ENCODE assay signal across 18 cellular contexts in the genomic region with DNA sequence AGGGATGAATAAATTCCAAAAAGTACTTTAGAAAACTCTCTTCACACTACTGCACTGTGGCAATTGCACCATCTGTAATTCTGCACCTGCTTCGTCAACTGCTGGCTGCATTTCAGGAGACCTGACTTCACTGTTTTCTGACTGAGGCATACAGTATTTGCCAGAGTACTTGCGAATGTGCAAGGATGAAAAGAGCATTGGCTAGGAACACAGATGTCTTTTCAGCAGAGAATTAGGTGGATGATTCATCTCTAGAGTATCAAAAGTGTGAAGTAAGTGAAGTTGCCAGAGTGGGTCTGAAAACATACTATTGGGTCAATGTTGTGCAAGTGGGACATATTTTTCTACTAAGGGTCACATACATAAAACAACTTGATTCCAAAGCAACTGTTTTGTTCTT.
DNase-seq lines count a peak whose midpoint lies in the region; ATAC-seq, FAIRE-seq and TF ChIP-seq lines count a peak whose summit lies in the region.
"Had no signal": no experiment of that assay in that cellular context is flagged by ENCODE, and none has a peak within 500 bp of the region (broad histone marks: within the 10 kb centered on the region; RNA-seq: fewer than 3 reads in every experiment).

No MANE protein-coding gene starts in this region.

- no peaks in the 10 kb centered on the region for H3K4me1 Mint-ChIP-seq in stimulated activated memory B cell treated with anti-CD40 and anti-IgM and Interleukin-4, amounts not matched to agents 10 μg/mL and 1 μg/mL and 100 μg/mL, for 72 hours
- H3K4me1 Mint-ChIP-seq: activated CD4-positive, alpha-beta T cell treated with anti-CD3 and anti-CD28 coated beads, Interleukin-2, amount 10 ng/mL, durations not matched to agents 24 days and 14 days had no signal

- no peaks in the 10 kb centered on the region for H3K36me3 Mint-ChIP-seq in stimulated activated memory B cell treated with anti-CD40 and anti-IgM and Interleukin-4, amounts not matched to agents 10 μg/mL and 1 μg/mL and 100 μg/mL, for 72 hours

- H3K9me3 ChIP-seq in ascending aorta = no peaks in the 10 kb centered on the region
- H3K9me3 ChIP-seq: BLaER1, mucosa of descending colon had no signal

- no peaks in the 10 kb centered on the region for H3K4me1 ChIP-seq in ascending aorta
- H3K4me1 ChIP-seq: BLaER1 had no signal

- peak; percentile 72 for DNase-seq in Ammon's horn (ENCODE audit: low spot score)
- peak; percentile 35 for DNase-seq in NCI-H446 treated with DMSO at 0.1 percent for 48 hours (lab: John Stamatoyannopoulos, UW)
- DNase-seq in non-pigmented ciliary epithelial cell (ENCODE audit: low read depth) = peak; percentile 22
- DNase-seq in COLO668 (lab: John Stamatoyannopoulos, UW; ENCODE audit: unreplicated experiment) = no peak
- no peak for DNase-seq in ascending aorta (ENCODE audit: low spot score in 2 of 2)
- no peak for DNase-seq in NCI-H1048 (lab: John Stamatoyannopoulos, UW)
- DNase-seq: activated CD4-positive, alpha-beta T cell treated with anti-CD3 and anti-CD28 coated beads, Interleukin-2, amount 10 ng/mL, durations not matched to agents 24 days and 14 days; activated T-cell treated with anti-CD3 and anti-CD28 coated beads, Interleukin-2, amount 50 U/mL, for 4 hours; DND-41; mucosa of descending colon; NCI-H1930; SIG-M5; stimulated activated CD4-positive, alpha-beta T cell treated with anti-CD3 and anti-CD28 coated beads, Interleukin-15, amount 100 ng/mL, for 24 hours; T-helper 9 cell had no signal

- H3K9me3 Mint-ChIP-seq in stimulated activated memory B cell treated with anti-CD40 and anti-IgM and Interleukin-4, amounts not matched to agents 10 μg/mL and 1 μg/mL and 100 μg/mL, for 72 hours = no peaks in the 10 kb centered on the region
- H3K9me3 Mint-ChIP-seq: activated CD4-positive, alpha-beta T cell treated with anti-CD3 and anti-CD28 coated beads, Interleukin-2, amount 10 ng/mL, durations not matched to agents 24 days and 14 days; activated T-cell treated with anti-CD3 and anti-CD28 coated beads, Interleukin-2, amount 50 U/mL, for 4 hours had no signal

- no peaks in the 10 kb centered on the region for H3K27me3 Mint-ChIP-seq in stimulated activated memory B cell treated with anti-CD40 and anti-IgM and Interleukin-4, amounts not matched to agents 10 μg/mL and 1 μg/mL and 100 μg/mL, for 72 hours
- H3K27me3 Mint-ChIP-seq: activated CD4-positive, alpha-beta T cell treated with anti-CD3 and anti-CD28 coated beads, Interleukin-2, amount 10 ng/mL, durations not matched to agents 24 days and 14 days had no signal

- no peak for TF ChIP-seq CTCF in ascending aorta (IDR thresholded peaks at IDR 0.05)

- no peak overlapping the region for H3K27ac Mint-ChIP-seq in stimulated activated memory B cell treated with anti-CD40 and anti-IgM and Interleukin-4, amounts not matched to agents 10 μg/mL and 1 μg/mL and 100 μg/mL, for 72 hours
- H3K27ac Mint-ChIP-seq: activated CD4-positive, alpha-beta T cell treated with anti-CD3 and anti-CD28 coated beads, Interleukin-2, amount 10 ng/mL, durations not matched to agents 24 days and 14 days had no signal

- no peak overlapping the region for H3K27ac ChIP-seq in ascending aorta
- H3K27ac ChIP-seq: BLaER1, parathyroid adenoma had no signal

- no peak for ATAC-seq in stimulated activated memory B cell treated with anti-CD40 and anti-IgM and Interleukin-4, amounts not matched to agents 10 μg/mL and 1 μg/mL and 100 μg/mL, for 72 hours
- ATAC-seq: activated T-cell treated with anti-CD3 and anti-CD28 coated beads, Interleukin-2, amount 50 U/mL, for 4 hours; mucosa of descending colon had no signal

- H3K36me3 ChIP-seq in ascending aorta = no peaks in the 10 kb centered on the region
- H3K36me3 ChIP-seq: BLaER1 had no signal

- H3K4me3 Mint-ChIP-seq in stimulated activated memory B cell treated with anti-CD40 and anti-IgM and Interleukin-4, amounts not matched to agents 10 μg/mL and 1 μg/mL and 100 μg/mL, for 72 hours = no peak overlapping the region
- H3K4me3 Mint-ChIP-seq: activated CD4-positive, alpha-beta T cell treated with anti-CD3 and anti-CD28 coated beads, Interleukin-2, amount 10 ng/mL, durations not matched to agents 24 days and 14 days; activated T-cell treated with anti-CD3 and anti-CD28 coated beads, Interleukin-2, amount 50 U/mL, for 4 hours had no signal

- intact Hi-C loops in ascending aorta (cut with DNase I) = no loop called here

- peak; percentile 87 for FAIRE-seq in endometrium (lab: Jason Lieb, UNC)

- no peaks in the 10 kb centered on the region for H3K27me3 ChIP-seq in ascending aorta
- H3K27me3 ChIP-seq: BLaER1 had no signal

- no peak overlapping the region for H3K4me3 ChIP-seq in ascending aorta
- H3K4me3 ChIP-seq: BLaER1, mucosa of descending colon had no signal

Comparison
In these comparisons a context has a peak if more than half of its experiments do, and no peak if none do; other contexts are left out.
1. DNase-seq: peak in Ammon's horn (single experiment), NCI-H446 treated with DMSO at 0.1 percent for 48 hours (single experiment) and non-pigmented ciliary epithelial cell (single experiment); none in COLO668 (single experiment), ascending aorta (0 of 2) and NCI-H1048 (single experiment).